ENCODE assay signal across 8 cellular contexts in genomic region chr17:31582151-31582907, GRCh38.
DNase-seq lines count a peak whose midpoint lies in the region; ATAC-seq, FAIRE-seq and TF ChIP-seq lines count a peak whose summit lies in the region.

No MANE protein-coding gene starts in this region.

- H3K27me3 ChIP-seq in MM.1S (replicated peaks; ENCODE audit: insufficient read depth, low read length) (no peaks in the 10 kb centered on the region), endothelial cell of umbilical vein (ENCODE audit: control insufficient read depth in 2 of 2, insufficient read depth in 2 of 2, low read length in 2 of 2) (no peaks in the 10 kb centered on the region)

- POLR2A ChIA-PET in endothelial cell of umbilical vein (lab: Charles Lee) = no interaction called here

- H3K27ac ChIP-seq in C4-2B (peak overlapping the region; percentile 77), MM.1S (ENCODE audit: low read length) (no peak overlapping the region), endothelial cell of umbilical vein (ENCODE audit: insufficient read depth, low read depth, low read length) (peak overlapping the region; percentile 59)

- peak overlapping the region; percentile 84 for H3K27ac Mint-ChIP-seq in osteocyte (ENCODE audit: unreplicated experiment)

- no peak overlapping the region for H3K4me3 Mint-ChIP-seq in osteocyte (ENCODE audit: unreplicated experiment)

- peak; percentile 33 for DNase-seq in MM.1S
- peak; percentile 73 for DNase-seq in endothelial cell of umbilical vein (ENCODE audit: low read depth, low spot score)
- no peak for DNase-seq in osteocyte (ENCODE audit: extremely low spot score, unreplicated experiment)
- no peak for DNase-seq in occipital lobe (lab: John Stamatoyannopoulos, UW)
- DNase-seq in AML-193 (lab: John Stamatoyannopoulos, UW) = no peak

- H3F3A ChIP-seq in MM.1S (ENCODE audit: insufficient read depth, low read length) = no peaks in the 10 kb centered on the region

- H3K27me3 Mint-ChIP-seq in osteocyte (ENCODE audit: unreplicated experiment) = no peaks in the 10 kb centered on the region

- peak overlapping the region; percentile 71 for H2AFZ ChIP-seq in MM.1S (ENCODE audit: low read length)
- H2AFZ ChIP-seq in endothelial cell of umbilical vein (ENCODE audit: low read depth, low read length) = no peak overlapping the region

- TF ChIP-seq CTCF in C4-2B (conservative IDR thresholded peaks at IDR 0.05) (no peak), MM.1S (IDR thresholded peaks at IDR 0.05; ENCODE audit: low read length) (no peak), endothelial cell of umbilical vein (IDR thresholded peaks at IDR 0.05; ENCODE audit: extremely low read depth in 1 of 2, insufficient read depth in 1 of 2, low read depth in 1 of 2, low read length in 2 of 2) (no peak), osteocyte (IDR thresholded peaks at IDR 0.05) (no peak)

- TF ChIP-seq POLR2A in endothelial cell of umbilical vein (IDR thresholded peaks at IDR 0.05; ENCODE audit: low read depth, low read length) = no peak

- ATAC-seq in GM18873 (IDR thresholded peaks at IDR 0.05; ENCODE audit: low FRiP score, unreplicated experiment) (no peak), HG03139 (IDR thresholded peaks at IDR 0.05; ENCODE audit: unreplicated experiment) (no peak)

- H3K4me1 ChIP-seq in MM.1S (ENCODE audit: low read length) (peaks cover 10% of the 10 kb centered on the region), endothelial cell of umbilical vein (ENCODE audit: control insufficient read depth, extremely low read depth, insufficient read depth, low read length) (peaks cover 57% of the 10 kb centered on the region)

- no TSS peak for BruUV-seq in endothelial cell of umbilical vein (replicated peaks; lab: Mats Ljungman, UMichigan)

- CTCF ChIA-PET in endothelial cell of umbilical vein (lab: Charles Lee) = interaction anchor here (1.3 to 3.9 kb wide), 5 partner anchors 15 to 260 kb away, joined by 3 to 33 read pairs (median 14); no protein-coding TSS in a partner anchor

- peak overlapping the region; percentile 30; the same call in 1 of the 2 replicates for H3K4me2 ChIP-seq in MM.1S (ENCODE audit: low read depth, low read length)
- H3K4me2 ChIP-seq in endothelial cell of umbilical vein (ENCODE audit: insufficient read depth, low read length) = peak overlapping the region; percentile 33

- H3K4me1 Mint-ChIP-seq in osteocyte (ENCODE audit: unreplicated experiment) = peaks cover 62% of the 10 kb centered on the region

- no peak overlapping the region for H3K4me3 ChIP-seq in MM.1S (ENCODE audit: low read length)
- H3K4me3 ChIP-seq in endothelial cell of umbilical vein (replicated peaks in 1 of 3; ENCODE audit: insufficient read depth in 1 of 3, low read depth in 1 of 3, low read length in 3 of 3) = no peak overlapping the region

- no peaks in the 10 kb centered on the region for H3K36me3 Mint-ChIP-seq in osteocyte (ENCODE audit: unreplicated experiment)

- no peaks in the 10 kb centered on the region for H4K20me1 ChIP-seq in MM.1S (ENCODE audit: insufficient read depth, low read length)
- H4K20me1 ChIP-seq in endothelial cell of umbilical vein (replicated peaks; ENCODE audit: control insufficient read depth, extremely low read depth, insufficient read depth, low read length) = no peaks in the 10 kb centered on the region

- H3K9ac ChIP-seq in MM.1S (ENCODE audit: low read length) = no peak overlapping the region; the same call in 1 of the 2 replicates
- H3K9ac ChIP-seq in endothelial cell of umbilical vein (replicated peaks; ENCODE audit: extremely low read depth, insufficient read depth, low read length) = peak overlapping the region; percentile 26

- H3K36me3 ChIP-seq in MM.1S (replicated peaks; ENCODE audit: insufficient read depth, low read length) (no peaks in the 10 kb centered on the region), endothelial cell of umbilical vein (ENCODE audit: control insufficient read depth in 2 of 2, extremely low read depth in 1 of 2, insufficient read depth in 2 of 2, low read length in 2 of 2) (peaks cover 4 to 5% of the 10 kb centered on the region in 2 experiments)

- dilution Hi-C loops in endothelial cell of umbilical vein (cut with MboI; ENCODE audit: extremely low pct_ligation_motif_present, low sequenced_read_pairs) = no loop called here

- no peaks in the 10 kb centered on the region for H3K9me2 ChIP-seq in MM.1S (replicated peaks; ENCODE audit: insufficient read depth, low read length)

- intact Hi-C loops in endothelial cell of umbilical vein (cut with micrococcal nuclease) = no loop called here

- peak; percentile 84 for FAIRE-seq in endothelial cell of umbilical vein (lab: Jason Lieb, UNC)

- H3K9me3 ChIP-seq in MM.1S (replicated peaks; ENCODE audit: insufficient read depth, low read length) = no peaks in the 10 kb centered on the region
- no peaks in the 10 kb centered on the region for H3K9me3 ChIP-seq in endothelial cell of umbilical vein (replicated peaks; ENCODE audit: control insufficient read depth, insufficient read depth, low read length)

- no peaks in the 10 kb centered on the region for H3K9me3 Mint-ChIP-seq in osteocyte (ENCODE audit: unreplicated experiment)

- H3K79me2 ChIP-seq in MM.1S (ENCODE audit: low read length) (no peaks in the 10 kb centered on the region), endothelial cell of umbilical vein (ENCODE audit: control insufficient read depth, insufficient read depth, low read length) (peaks cover 3% of the 10 kb centered on the region)

- no peaks in the 10 kb centered on the region for H3K9me1 ChIP-seq in endothelial cell of umbilical vein (replicated peaks; ENCODE audit: control insufficient read depth, extremely low read depth, insufficient read depth, low read length)

TF ChIP-seq in endothelial cell of umbilical vein, 7 proteins besides CTCF, POLR2A, EP300 and RAD21:
- TF ChIP-seq GATA2 (IDR thresholded peaks at IDR 0.05; ENCODE audit: insufficient read depth, insufficient read length, low read depth, low read length) = no peak

Comparison
In these comparisons a context has a peak if more than half of its experiments do, and no peak if none do; other contexts are left out.
1. DNase-seq: peak in MM.1S (single experiment) and endothelial cell of umbilical vein (single experiment); none in osteocyte (single experiment), occipital lobe (single experiment) and AML-193 (0 of 2).